11 cellular contexts compared by ENCODE assay signal in the genomic region with DNA sequence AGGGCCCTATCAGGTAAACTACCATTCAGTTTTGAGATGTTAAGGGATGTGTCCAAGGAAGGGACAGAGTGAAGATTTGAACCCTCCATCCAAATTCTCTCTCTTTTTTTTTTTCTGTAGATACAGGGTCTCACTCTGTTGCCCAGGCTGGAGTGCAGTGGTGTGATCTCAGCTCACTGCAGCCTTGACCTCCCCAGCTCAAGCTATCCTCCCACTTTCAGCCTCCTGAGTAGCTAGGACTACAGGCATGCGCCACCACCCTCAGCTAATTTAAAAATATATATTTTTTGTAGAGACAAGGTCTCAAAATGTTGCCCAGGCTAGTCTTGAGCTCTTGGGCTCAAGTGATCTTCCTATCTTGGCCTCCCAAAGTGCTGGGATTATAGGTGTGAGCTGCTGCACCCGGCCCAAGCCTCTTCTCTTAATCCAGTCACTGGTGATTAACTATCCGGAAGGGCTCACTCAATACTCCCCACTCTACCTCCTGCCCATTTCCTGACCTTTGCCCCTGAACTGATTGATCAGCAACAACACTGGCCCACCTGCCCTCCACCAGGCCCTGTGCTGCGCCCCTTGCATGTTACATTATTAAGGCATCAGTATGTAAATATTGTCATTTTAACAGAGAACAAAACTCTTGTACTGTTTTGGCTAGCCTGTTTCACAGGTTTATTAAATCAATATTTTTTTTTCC.
"Had no signal": no experiment of that assay in that cellular context is flagged by ENCODE, and none has a peak within 500 bp of the region (broad histone marks: within the 10 kb centered on the region; RNA-seq: fewer than 3 reads in every experiment).

No MANE protein-coding gene starts in this region.

- H3K36me3 ChIP-seq: brain microvascular endothelial cell, thyroid gland had no signal

- DNase-seq: activated CD4-positive, alpha-beta T cell treated with anti-CD3 and anti-CD28 coated beads, Interleukin-2, amount 50 U/mL, for 48 hours; activated effector memory CD4-positive, alpha-beta T cell treated with anti-CD3 and anti-CD28 coated beads, Interleukin-2, amount 50 U/mL, for 16 hours; activated naive CD8-positive, alpha-beta T cell treated with anti-CD3 and anti-CD28 coated beads for 36 hours; activated T-cell treated with anti-CD3 and anti-CD28 coated beads, Interleukin-2, amount 50 U/mL, for 4 hours; brain microvascular endothelial cell; dermis blood vessel endothelial cell; left cardiac atrium; stimulated activated CD4-positive, alpha-beta T cell treated with anti-CD3 and anti-CD28 coated beads, Interleukin-15, amount 100 ng/mL, for 24 hours; T-helper 1 cell; thyroid gland had no signal

- H3K4me1 ChIP-seq: thyroid gland had no signal

- H3K27ac ChIP-seq: brain microvascular endothelial cell, thyroid gland had no signal

- H3K9me3 ChIP-seq: thyroid gland had no signal

- H3K27me3 ChIP-seq: brain microvascular endothelial cell, thyroid gland had no signal

- ATAC-seq: activated CD4-positive, CD25-positive, alpha-beta regulatory T cell treated with anti-CD3 and anti-CD28 coated beads, Interleukin-2, amount 50 U/mL, for 24 hours; activated T-cell treated with anti-CD3 and anti-CD28 coated beads, Interleukin-2, amount 50 U/mL, for 4 hours had no signal

- H3K4me3 ChIP-seq: thyroid gland had no signal
